ENCODE assay signal across 19 cellular contexts in the genomic region with DNA sequence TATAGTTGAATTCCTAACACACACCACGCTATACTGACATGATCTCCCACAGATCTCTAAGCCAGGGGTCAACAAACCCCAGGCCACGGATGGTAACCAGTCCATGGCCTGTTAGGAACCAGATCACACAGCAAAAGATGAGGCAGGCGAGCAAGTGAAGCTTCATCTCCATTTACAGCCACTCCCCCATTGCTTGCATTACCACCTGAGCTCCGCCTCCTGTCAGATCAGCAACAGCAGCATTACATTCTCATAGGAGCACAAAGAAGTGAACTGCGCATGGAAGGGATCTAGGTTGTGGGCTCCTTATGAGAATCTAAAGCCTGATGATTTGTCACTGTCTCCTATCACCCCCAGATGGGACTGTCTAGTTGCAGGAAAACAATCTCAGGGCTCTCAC. TPM values are rescaled to one million over a fixed set of nuclear protein-coding genes. Genes with fewer than 3 reads are reported as not detected.
A peak's percentile ranks its signal among the peaks of the same experiment; 100 is the strongest.
DNase-seq lines count a peak whose midpoint lies in the region; ATAC-seq and TF ChIP-seq lines count a peak whose summit lies in the region.
"Had no signal": no experiment of that assay in that cellular context is flagged by ENCODE, and none has a peak within 500 bp of the region (broad histone marks: within the 10 kb centered on the region; RNA-seq: fewer than 3 reads in every experiment).

No MANE protein-coding gene starts in this region.

- peaks cover 3% of the 10 kb centered on the region for H3K9me3 Mint-ChIP-seq in glutamatergic neuron (ENCODE audit: unreplicated experiment)

- H3K4me3 ChIP-seq in NB4 (ENCODE audit: low read depth, low read length), result no peak overlapping the region
- H3K4me3 ChIP-seq: pancreas, SJSA1, smooth muscle cell, stomach, vagina had no signal

- no peak for ATAC-seq in GM18907 (IDR thresholded peaks at IDR 0.05; ENCODE audit: unreplicated experiment)
- ATAC-seq: pancreas had no signal

- H3K27ac Mint-ChIP-seq in glutamatergic neuron (ENCODE audit: unreplicated experiment), result no peak overlapping the region

- TF ChIP-seq CTCF in NB4 (IDR thresholded peaks at IDR 0.05; ENCODE audit: low read depth, low read length) (no peak), glutamatergic neuron (IDR thresholded peaks at IDR 0.05; ENCODE audit: partially characterized antibody, unreplicated experiment) (no peak)

- DNase-seq in stimulated activated CD4-positive, alpha-beta T cell treated with anti-CD3 and anti-CD28 coated beads, Interleukin-15, amount 100 ng/mL, for 24 hours, result peak; percentile 5
- DNase-seq in stimulated activated CD4-positive, alpha-beta T cell treated with anti-CD3 and anti-CD28 coated beads, Interleukin-1b, Interleukin-23, amount 100 ng/mL, for 48 hours, result no peak
- DNase-seq in NB4 (ENCODE audit: low read depth) (peak; percentile 12), glutamatergic neuron (no peak), mucosa of gallbladder (ENCODE audit: low spot score) (no peak), AML-193 (lab: John Stamatoyannopoulos, UW) (no peak)
- DNase-seq: amygdala, erythroblast, HCEC 1CT, islet precursor cell, KG1, NCI-H1417 treated with DMSO at 0.1 percent for 48 hours, NCI-H446, pancreas, stomach had no signal

- H3K27me3 Mint-ChIP-seq in glutamatergic neuron (ENCODE audit: unreplicated experiment), result peaks cover 6% of the 10 kb centered on the region

- H3K36me3 Mint-ChIP-seq in glutamatergic neuron (ENCODE audit: unreplicated experiment), result peaks cover 4% of the 10 kb centered on the region

- no peak for TF ChIP-seq POLR2A in NB4 (IDR thresholded peaks at IDR 0.05; ENCODE audit: extremely low read depth, insufficient read length)

- H3K4me3 Mint-ChIP-seq in glutamatergic neuron (ENCODE audit: unreplicated experiment), result peak overlapping the region; percentile 49

- H3K4me1 Mint-ChIP-seq in glutamatergic neuron (ENCODE audit: low read depth, unreplicated experiment), result peaks cover 11% of the 10 kb centered on the region

RNA-seq across cellular contexts. Expression of gene PDCD7, which starts 2.7 kb away (rescaled TPM):
- total RNA-seq in glutamatergic neuron (ENCODE audit: unreplicated experiment), result 13.6 TPM
- 22.0 TPM for total RNA-seq in mucosa of gallbladder

RNA-seq across cellular contexts. Expression of gene UBAP1L, which starts 15.9 kb away (rescaled TPM):
- 4.6 TPM for total RNA-seq in glutamatergic neuron (ENCODE audit: unreplicated experiment)
- total RNA-seq in mucosa of gallbladder, result 5.6 TPM

RNA-seq across cellular contexts. Expression of gene CLPX, which starts 54.2 kb away (rescaled TPM):
- total RNA-seq in glutamatergic neuron (ENCODE audit: unreplicated experiment) (28.6 TPM), mucosa of gallbladder (47.2 TPM)

RNA-seq across cellular contexts. Expression of gene KBTBD13, which starts 54.4 kb away (rescaled TPM):
- total RNA-seq in glutamatergic neuron (ENCODE audit: unreplicated experiment) (not detected), mucosa of gallbladder (not detected)
- total RNA-seq: pancreas, SJSA1, smooth muscle cell, vagina had no signal

Comparison
In these comparisons a context has a peak if more than half of its experiments do, and no peak if none do; other contexts are left out.
1. DNase-seq: peak in stimulated activated CD4-positive, alpha-beta T cell treated with anti-CD3 and anti-CD28 coated beads, Interleukin-15, amount 100 ng/mL, for 24 hours (single experiment) and NB4 (single experiment); none in stimulated activated CD4-positive, alpha-beta T cell treated with anti-CD3 and anti-CD28 coated beads, Interleukin-1b, Interleukin-23, amount 100 ng/mL, for 48 hours (single experiment), glutamatergic neuron (single experiment), mucosa of gallbladder (single experiment) and AML-193 (0 of 2).